ENCODE assay signal across 22 cellular contexts in genomic region chr1:7266561-7266960, GRCh38.
DNase-seq lines count a peak whose midpoint lies in the region; ATAC-seq, FAIRE-seq and TF ChIP-seq lines count a peak whose summit lies in the region.
"Had no signal": no experiment of that assay in that cellular context is flagged by ENCODE, and none has a peak within 500 bp of the region (broad histone marks: within the 10 kb centered on the region; RNA-seq: fewer than 3 reads in every experiment).

No MANE protein-coding gene starts in this region.

- WGBS in HepG2 (ENCODE audit: low lambda C conversion rate), result 59% methylated on average over 5 of the region's 5 CpGs

- H3K36me3 Mint-ChIP-seq in MCF 10A (ENCODE audit: insufficient read depth, unreplicated experiment) (no peaks in the 10 kb centered on the region), natural killer cell (peaks cover 6% of the 10 kb centered on the region)

- no peak for TF ChIP-seq EP300 in HepG2 (IDR thresholded peaks at IDR 0.05; ENCODE audit: low read depth in 2 of 2, low read length in 2 of 2)
- no peak for TF ChIP-seq EP300 in HepG2 (CRISPR knock-in tag; IDR thresholded peaks at IDR 0.05; ENCODE audit: borderline replicate concordance)

- peaks cover 43% of the 10 kb centered on the region for H3K4me1 Mint-ChIP-seq in MCF 10A (ENCODE audit: insufficient read depth, unreplicated experiment)
- no peaks in the 10 kb centered on the region for H3K4me1 Mint-ChIP-seq in natural killer cell

- peak; percentile 23 for DNase-seq in MCF 10A (ENCODE audit: unreplicated experiment)
- DNase-seq in breast epithelium (ENCODE audit: low spot score in 2 of 2), result no peak
- DNase-seq in bronchial epithelial cell (ENCODE audit: low read depth), result no peak
- no peak for DNase-seq in HepG2 (ENCODE audit: low spot score)
- peak; percentile 17 for DNase-seq in ureter (ENCODE audit: low spot score)
- no peak for DNase-seq in ACHN
- no peak for DNase-seq in NOMO-1 (lab: John Stamatoyannopoulos, UW; ENCODE audit: unreplicated experiment in 2 of 2)
- DNase-seq in natural killer cell, result no peak
- DNase-seq: activated CD4-positive, CD25-positive, alpha-beta regulatory T cell; activated CD8-positive, alpha-beta T cell treated with anti-CD3 and anti-CD28 coated beads, Interleukin-2, amount 10 ng/mL, durations not matched to agents 7 days and 5 days; activated naive CD4-positive, alpha-beta T cell treated with Interleukin-2 at 50 U/mL for 16 hours; activated T-cell treated with anti-CD3 and anti-CD28 coated beads, Interleukin-2, amount 50 U/mL, for 1 hour; cerebellar nuclear complex; effector memory CD4-positive, alpha-beta T cell; NCI-H1694; NCI-H774; right cardiac atrium; stimulated activated CD4-positive, alpha-beta T cell treated with anti-CD3 and anti-CD28 coated beads, Interleukin-15, amount 100 ng/mL, for 24 hours had no signal

- H3K4me3 ChIP-seq in breast epithelium (no peak overlapping the region), bronchial epithelial cell (ENCODE audit: low read depth, low read length) (no peak overlapping the region), HepG2 (replicated peaks in 1 of 3; ENCODE audit: insufficient read depth in 1 of 3, low read depth in 2 of 3, low read length in 3 of 3) (no peak overlapping the region)
- H3K4me3 ChIP-seq: pancreas, vagina had no signal

- in situ Hi-C loops in HepG2 (cut with HindIII; ENCODE audit: extremely low pct_ligation_motif_present, low pct_unique_long_range_greater_than_20kb), result no loop called here
- in situ Hi-C loops in ACHN (cut with HindIII; ENCODE audit: low pct_ligation_motif_present, low pct_unique_long_range_greater_than_20kb, low sequenced_read_pairs), result no loop called here

- peak; percentile 50 for FAIRE-seq in bronchial epithelial cell (lab: Jason Lieb, UNC)
- no peak for FAIRE-seq in HepG2 (lab: Jason Lieb, UNC)
- FAIRE-seq: GM18507, pancreas had no signal

- H3K36me3 ChIP-seq in breast epithelium (no peaks in the 10 kb centered on the region), bronchial epithelial cell (ENCODE audit: control insufficient read depth, insufficient read depth, low read length) (no peaks in the 10 kb centered on the region), HepG2 (replicated peaks in 1 of 2; ENCODE audit: control insufficient read depth in 1 of 2, insufficient read depth in 2 of 2, low read length in 2 of 2) (no peaks in the 10 kb centered on the region)
- H3K36me3 ChIP-seq: pancreas, vagina had no signal

- no peak for TF ChIP-seq CTCF in MCF 10A (IDR thresholded peaks at IDR 0.05; ENCODE audit: unreplicated experiment)
- no peak for TF ChIP-seq CTCF in breast epithelium (IDR thresholded peaks at IDR 0.05)
- TF ChIP-seq CTCF in bronchial epithelial cell (IDR thresholded peaks at IDR 0.05; ENCODE audit: insufficient read depth, low read length, severe bottlenecking), result no peak
- no peak for TF ChIP-seq CTCF in HepG2 (CRISPR knock-in tag; IDR thresholded peaks at IDR 0.05)
- TF ChIP-seq CTCF in natural killer cell (IDR thresholded peaks at IDR 0.05), result no peak

- H3K4me3 Mint-ChIP-seq in MCF 10A (ENCODE audit: unreplicated experiment) (peak overlapping the region; percentile 41), natural killer cell (no peak overlapping the region)
- H3K4me3 Mint-ChIP-seq: activated CD8-positive, alpha-beta T cell treated with anti-CD3 and anti-CD28 coated beads, Interleukin-2, amount 10 ng/mL, durations not matched to agents 7 days and 5 days had no signal

- peaks cover 0 to 17% of the 10 kb centered on the region in 2 donors for H3K9me3 ChIP-seq in breast epithelium
- peaks cover 16% of the 10 kb centered on the region for H3K9me3 ChIP-seq in HepG2 (ENCODE audit: low read length)
- H3K9me3 ChIP-seq: pancreas, vagina had no signal

- intact Hi-C loops in MCF 10A (cut with micrococcal nuclease), result loop anchor here (5.0 kb wide), 1 partner anchor 136 kb away; no protein-coding TSS in a partner anchor
- intact Hi-C loops in breast epithelium (cut with DNase I; ENCODE audit: low total_unique reads), result no loop called here
- intact Hi-C loops in HepG2 (cut with micrococcal nuclease; ENCODE audit: unreplicated experiment), result no loop called here
- intact Hi-C loops in natural killer cell (cut with micrococcal nuclease), result no loop called here

- H3K4me1 ChIP-seq in breast epithelium (no peaks in the 10 kb centered on the region), HepG2 (ENCODE audit: insufficient read depth, low read length) (peaks cover 19% of the 10 kb centered on the region)
- H3K4me1 ChIP-seq: vagina had no signal

- peaks cover 24% of the 10 kb centered on the region for H3K9me3 Mint-ChIP-seq in MCF 10A (ENCODE audit: unreplicated experiment)
- peaks cover 6% of the 10 kb centered on the region in 2 donors for H3K9me3 Mint-ChIP-seq in natural killer cell

- TF ChIP-seq RAD21 in HepG2 (CRISPR knock-in tag; IDR thresholded peaks at IDR 0.05), result no peak

- H3K9ac ChIP-seq in HepG2 (ENCODE audit: insufficient read depth, low read depth, low read length), result no peak overlapping the region

- no peak overlapping the region for H2AFZ ChIP-seq in HepG2 (ENCODE audit: low read length)

- no peak overlapping the region for H3K27ac ChIP-seq in breast epithelium
- no peak overlapping the region for H3K27ac ChIP-seq in HepG2 (ENCODE audit: extremely low read length, insufficient read depth, low read length)
- H3K27ac ChIP-seq: vagina had no signal

- ATAC-seq in HepG2, result peak; percentile 41
- no peak for ATAC-seq in natural killer cell
- ATAC-seq: activated CD8-positive, alpha-beta T cell treated with anti-CD3 and anti-CD28 coated beads, Interleukin-2, amount 10 ng/mL, durations not matched to agents 7 days and 5 days; left ventricle myocardium superior had no signal

- peak overlapping the region; percentile 34; the same call in 1 of the 2 replicates for H3K4me2 ChIP-seq in HepG2 (ENCODE audit: low read depth, low read length)

- POLR2A ChIA-PET in MCF 10A (lab: Yijun Ruan, JAX), result no interaction called here
- POLR2A ChIA-PET in HepG2 (lab: Yijun Ruan, JAX), result no interaction called here

- H3K27me3 ChIP-seq in breast epithelium (no peaks in the 10 kb centered on the region), bronchial epithelial cell (ENCODE audit: control insufficient read depth, insufficient read depth, low read length) (no peaks in the 10 kb centered on the region), HepG2 (ENCODE audit: control insufficient read depth in 1 of 2, insufficient read depth in 2 of 2, low read length in 2 of 2) (peaks cover 0 to 4% of the 10 kb centered on the region in 2 experiments; a peak in 2 of 5 replicates)
- H3K27me3 ChIP-seq: pancreas, vagina had no signal

- H3K79me2 ChIP-seq in HepG2 (ENCODE audit: insufficient read depth, low read length), result no peaks in the 10 kb centered on the region

- no TSS peak for BruUV-seq in MCF 10A (replicated peaks; lab: Mats Ljungman, UMichigan)
- no TSS peak for BruUV-seq in HepG2 (replicated peaks; lab: Mats Ljungman, UMichigan)

- no peak for TF ChIP-seq POLR2A in breast epithelium (IDR thresholded peaks at IDR 0.05)
- no peak for TF ChIP-seq POLR2A in HepG2 (IDR thresholded peaks at IDR 0.05; ENCODE audit: insufficient read depth in 1 of 2, low read depth in 2 of 2, low read length in 2 of 2)

- no peaks in the 10 kb centered on the region for H4K20me1 ChIP-seq in HepG2 (ENCODE audit: insufficient read depth, low read length)

- H3K27ac Mint-ChIP-seq in MCF 10A (ENCODE audit: low read depth, unreplicated experiment), result peak overlapping the region; percentile 80
- H3K27ac Mint-ChIP-seq in natural killer cell, result no peak overlapping the region
- H3K27ac Mint-ChIP-seq: activated CD8-positive, alpha-beta T cell treated with anti-CD3 and anti-CD28 coated beads, Interleukin-2, amount 10 ng/mL, durations not matched to agents 7 days and 5 days had no signal

- CTCF ChIA-PET in MCF 10A (lab: Yijun Ruan, JAX), result interaction anchor here (0.5 kb wide), 1 partner anchor 30 kb away, joined by 3 read pairs; no protein-coding TSS in a partner anchor
- CTCF ChIA-PET in HepG2 (lab: Yijun Ruan, JAX; ENCODE audit: low intra/inter-chr PET ratio, low total read pairs), result no interaction called here

- H3K27me3 Mint-ChIP-seq in MCF 10A (ENCODE audit: insufficient read depth, unreplicated experiment) (no peaks in the 10 kb centered on the region), natural killer cell (ENCODE audit: low read depth in 2 of 2) (peaks cover 14 to 52% of the 10 kb centered on the region in 2 donors)

TF ChIP-seq in HepG2, 621 proteins besides CTCF, POLR2A, EP300 and RAD21 (continues in another document):
- TF ChIP-seq ZSCAN31 (CRISPR knock-in tag; IDR thresholded peaks at IDR 0.05; ENCODE audit: low read depth), result no peak
- TF ChIP-seq SP5 (CRISPR knock-in tag; IDR thresholded peaks at IDR 0.05; ENCODE audit: borderline replicate concordance, low read depth), result no peak

Comparison
In these comparisons a context has a peak if more than half of its experiments do, and no peak if none do; other contexts are left out.
1. DNase-seq: peak in MCF 10A (single experiment) and ureter (single experiment); none in breast epithelium (0 of 2), bronchial epithelial cell (single experiment), HepG2 (single experiment), ACHN (single experiment), NOMO-1 (0 of 2) and natural killer cell (single experiment).